ENCODE assay signal across 8 cellular contexts in the genomic region with DNA sequence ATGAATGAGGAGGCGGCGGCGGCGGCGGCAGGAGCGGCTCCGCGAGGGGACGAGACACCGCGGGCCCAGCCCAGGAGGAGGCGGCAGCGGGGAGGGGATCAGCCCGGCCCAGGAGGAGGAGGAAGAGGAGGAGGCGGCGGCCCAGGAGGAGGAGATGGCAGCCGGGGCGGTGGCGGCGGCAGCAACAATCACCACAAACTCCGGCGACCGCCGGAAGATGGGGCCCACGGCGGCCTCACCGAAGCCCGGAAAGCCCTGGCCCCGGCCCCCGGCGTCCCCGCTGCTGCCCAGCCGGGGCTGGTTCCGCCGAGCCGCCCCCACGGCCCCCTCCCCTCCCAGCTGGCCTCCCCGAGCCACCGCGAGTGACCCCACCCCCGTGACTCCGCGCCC. TPM values are rescaled to one million over a fixed set of nuclear protein-coding genes. Genes with fewer than 3 reads are reported as not detected.
DNase-seq lines count a peak whose midpoint lies in the region; ATAC-seq and TF ChIP-seq lines count a peak whose summit lies in the region.
"Not testable (repeated sequence)": the region's sequence is repeated elsewhere in the genome, so short reads cannot be mapped to it uniquely, and the experiment has no call there.

No MANE protein-coding gene starts in this region.

- not testable (repeated sequence) for DNase-seq in SK-N-MC (ENCODE audit: low read depth, low spot score)
- DNase-seq in activated T-helper 2 cell treated with anti-CD3 and anti-CD28 coated beads, Interferon-gamma antibody, Interleukin-2, Interleukin-4, amounts not matched to agents 10 μg/mL and 5 μg/mL and 100 μg/mL, durations not matched to agents 14 hours and 24 hours and 36 hours (ENCODE audit: low spot score), result peak; percentile 74
- DNase-seq in fibroblast of pulmonary artery (ENCODE audit: low read depth), result peak; percentile 60
- peak; percentile 64 for DNase-seq in nephron progenitor cell
- DNase-seq in stimulated activated CD8-positive, alpha-beta memory T cell treated with anti-CD3 and anti-CD28 coated beads, Interleukin-7, amount 100 ng/mL, for 24 hours (ENCODE audit: low read depth), result peak; percentile 31

- H3K9ac ChIP-seq in HUES48 (ENCODE audit: low read depth, low read length); SK-N-MC (ENCODE audit: insufficient read length): not testable (repeated sequence)

- not testable (repeated sequence) for H3K4me2 ChIP-seq in DOHH2 (ENCODE audit: low read length)

- not testable (repeated sequence) for TF ChIP-seq CTCF in DOHH2 (IDR thresholded peaks at IDR 0.05; ENCODE audit: low read depth, low read length, poor library complexity, severe bottlenecking); fibroblast of pulmonary artery (IDR thresholded peaks at IDR 0.05; ENCODE audit: low read length, missing control alignments); nephron progenitor cell (IDR thresholded peaks at IDR 0.05)

- H3K27me3 Mint-ChIP-seq in activated T-helper 2 cell treated with anti-CD3 and anti-CD28 coated beads, Interferon-gamma antibody, Interleukin-2, Interleukin-4, amounts not matched to agents 10 μg/mL and 5 μg/mL and 100 μg/mL, durations not matched to agents 14 hours and 24 hours and 36 hours (ENCODE audit: low read depth); nephron progenitor cell (ENCODE audit: low read depth, poor library complexity): not testable (repeated sequence)

- peaks cover 24% of the 10 kb centered on the region for H3K36me3 Mint-ChIP-seq in activated T-helper 2 cell treated with anti-CD3 and anti-CD28 coated beads, Interferon-gamma antibody, Interleukin-2, Interleukin-4, amounts not matched to agents 10 μg/mL and 5 μg/mL and 100 μg/mL, durations not matched to agents 14 hours and 24 hours and 36 hours (ENCODE audit: low read depth)
- peaks cover 17% of the 10 kb centered on the region for H3K36me3 Mint-ChIP-seq in nephron progenitor cell (ENCODE audit: low read depth)

- intact Hi-C loops in activated T-helper 2 cell treated with anti-CD3 and anti-CD28 coated beads, Interferon-gamma antibody, Interleukin-2, Interleukin-4, amounts not matched to agents 10 μg/mL and 5 μg/mL and 100 μg/mL, durations not matched to agents 14 hours and 24 hours and 36 hours (cut with micrococcal nuclease), result loop anchor here (10.0 kb wide), 1 partner anchor 345 kb away; a partner anchor contains a TSS

- not testable (repeated sequence) for H3K9me2 ChIP-seq in DOHH2 (replicated peaks; ENCODE audit: control insufficient read depth, low read length)

- peak; percentile 45 for ATAC-seq in GM21786 (IDR thresholded peaks at IDR 0.05; ENCODE audit: unreplicated experiment)

- H3K4me1 Mint-ChIP-seq in activated T-helper 2 cell treated with anti-CD3 and anti-CD28 coated beads, Interferon-gamma antibody, Interleukin-2, Interleukin-4, amounts not matched to agents 10 μg/mL and 5 μg/mL and 100 μg/mL, durations not matched to agents 14 hours and 24 hours and 36 hours (ENCODE audit: low read depth), result peaks cover 40% of the 10 kb centered on the region
- H3K4me1 Mint-ChIP-seq in nephron progenitor cell, result peaks cover 49% of the 10 kb centered on the region

- H3K79me2 ChIP-seq in DOHH2 (ENCODE audit: control insufficient read depth, low read length), result peaks cover 54% of the 10 kb centered on the region

- not testable (repeated sequence) for H3K27me3 ChIP-seq in DOHH2 (ENCODE audit: control insufficient read depth, low read length); HUES48 (ENCODE audit: control insufficient read depth, insufficient read depth, low read length)

- H3K4me3 ChIP-seq in DOHH2 (ENCODE audit: low read length) (peak overlapping the region; percentile 59), HUES48 (ENCODE audit: low read depth, low read length) (peak overlapping the region; percentile 94; the same call in 1 of the 2 replicates), SK-N-MC (peak overlapping the region; percentile 66), fibroblast of pulmonary artery (replicated peaks; ENCODE audit: low read depth, low read length) (peak overlapping the region; percentile 45)

- peak overlapping the region; percentile 48 for H3K4me3 Mint-ChIP-seq in activated T-helper 2 cell treated with anti-CD3 and anti-CD28 coated beads, Interferon-gamma antibody, Interleukin-2, Interleukin-4, amounts not matched to agents 10 μg/mL and 5 μg/mL and 100 μg/mL, durations not matched to agents 14 hours and 24 hours and 36 hours (ENCODE audit: low read depth)
- not testable (repeated sequence) for H3K4me3 Mint-ChIP-seq in nephron progenitor cell

- not testable (repeated sequence) for H3K9me3 ChIP-seq in DOHH2 (ENCODE audit: control insufficient read depth, insufficient read depth, low read length); HUES48 (ENCODE audit: control insufficient read depth, insufficient read depth, low read length); SK-N-MC (ENCODE audit: low read depth, low read length)

- not testable (repeated sequence) for H3F3A ChIP-seq in DOHH2 (ENCODE audit: control insufficient read depth, insufficient read depth)

- not testable (repeated sequence) for H3K9me3 Mint-ChIP-seq in activated T-helper 2 cell treated with anti-CD3 and anti-CD28 coated beads, Interferon-gamma antibody, Interleukin-2, Interleukin-4, amounts not matched to agents 10 μg/mL and 5 μg/mL and 100 μg/mL, durations not matched to agents 14 hours and 24 hours and 36 hours; nephron progenitor cell

- H3K27ac ChIP-seq in DOHH2 (ENCODE audit: low read depth, low read length), result peak overlapping the region; percentile 93
- peak overlapping the region; percentile 67 for H3K27ac ChIP-seq in HUES48 (ENCODE audit: low read depth, low read length)
- H3K27ac ChIP-seq in SK-N-MC, result not testable (repeated sequence)

- H3K4me1 ChIP-seq in DOHH2 (ENCODE audit: control insufficient read depth, low read length), result peaks cover 38% of the 10 kb centered on the region
- peaks cover 26% of the 10 kb centered on the region for H3K4me1 ChIP-seq in HUES48 (ENCODE audit: control insufficient read depth, insufficient read depth, low read length)

- peaks cover 21% of the 10 kb centered on the region; the same call in 1 of the 2 replicates for H3K36me3 ChIP-seq in DOHH2 (ENCODE audit: control insufficient read depth, low read length)
- not testable (repeated sequence) for H3K36me3 ChIP-seq in HUES48 (ENCODE audit: control insufficient read depth, insufficient read depth, low read length); SK-N-MC (ENCODE audit: insufficient read depth, low read length)

- H4K20me1 ChIP-seq in DOHH2 (ENCODE audit: control insufficient read depth, insufficient read depth, low read depth, low read length), result peaks cover 24% of the 10 kb centered on the region

- H3K27ac Mint-ChIP-seq in activated T-helper 2 cell treated with anti-CD3 and anti-CD28 coated beads, Interferon-gamma antibody, Interleukin-2, Interleukin-4, amounts not matched to agents 10 μg/mL and 5 μg/mL and 100 μg/mL, durations not matched to agents 14 hours and 24 hours and 36 hours, result peak overlapping the region; percentile 28
- not testable (repeated sequence) for H3K27ac Mint-ChIP-seq in nephron progenitor cell

RNA-seq across cellular contexts. Expression of a gene that starts 0.5 kb away (rescaled TPM):
- total RNA-seq in activated T-helper 2 cell treated with anti-CD3 and anti-CD28 coated beads, Interferon-gamma antibody, Interleukin-2, Interleukin-4, amounts not matched to agents 10 μg/mL and 5 μg/mL and 100 μg/mL, durations not matched to agents 14 hours and 24 hours and 36 hours, result 63.7 and 64.8 TPM in 2 replicates

RNA-seq across cellular contexts. Expression of a gene that starts 29.3 kb away (rescaled TPM):
- 72.1 and 77.1 TPM in 2 replicates for total RNA-seq in activated T-helper 2 cell treated with anti-CD3 and anti-CD28 coated beads, Interferon-gamma antibody, Interleukin-2, Interleukin-4, amounts not matched to agents 10 μg/mL and 5 μg/mL and 100 μg/mL, durations not matched to agents 14 hours and 24 hours and 36 hours

RNA-seq across cellular contexts. Expression of a gene that starts 53.1 kb away (rescaled TPM):
- 18.4 and 18.5 TPM in 2 replicates for total RNA-seq in activated T-helper 2 cell treated with anti-CD3 and anti-CD28 coated beads, Interferon-gamma antibody, Interleukin-2, Interleukin-4, amounts not matched to agents 10 μg/mL and 5 μg/mL and 100 μg/mL, durations not matched to agents 14 hours and 24 hours and 36 hours
